ENCODE assay signal across 14 cellular contexts in the genomic region with DNA sequence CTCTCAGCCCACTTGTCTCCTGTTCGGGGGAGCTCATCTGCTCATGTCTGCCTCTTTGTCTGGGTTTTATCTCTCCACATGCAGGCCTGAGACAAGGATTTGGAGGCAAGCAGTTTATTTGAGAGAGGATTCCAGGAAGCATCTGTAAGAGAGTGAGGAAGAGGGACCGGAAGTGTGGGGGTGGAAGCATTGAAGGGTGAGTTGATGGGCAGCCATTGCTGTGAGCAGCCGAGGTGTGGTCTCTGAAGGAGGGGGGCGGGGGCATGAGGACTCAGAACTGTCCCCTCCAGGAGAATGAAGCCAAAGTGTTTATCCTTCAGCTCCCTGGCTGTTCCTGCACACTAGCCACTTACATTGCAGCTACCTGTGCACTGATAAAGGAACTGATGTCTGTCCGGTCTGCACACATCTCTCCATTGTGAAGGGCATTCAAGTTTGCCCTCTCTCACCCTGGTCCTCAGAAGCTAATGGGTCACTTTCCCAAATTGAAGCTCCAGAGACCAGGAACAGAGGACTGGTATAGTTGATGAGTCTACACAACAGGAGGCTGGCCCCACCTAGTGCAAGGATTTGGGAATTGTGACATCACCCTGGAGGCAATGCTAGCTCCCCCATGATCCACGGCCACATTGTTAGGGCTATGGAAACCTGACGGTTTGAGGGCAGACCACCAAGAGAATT.
A peak's percentile ranks its signal among the peaks of the same experiment; 100 is the strongest.
DNase-seq lines count a peak whose midpoint lies in the region; ATAC-seq and TF ChIP-seq lines count a peak whose summit lies in the region.
"Had no signal": no experiment of that assay in that cellular context is flagged by ENCODE, and none has a peak within 500 bp of the region (broad histone marks: within the 10 kb centered on the region; RNA-seq: fewer than 3 reads in every experiment).

No MANE protein-coding gene starts in this region.

- H3F3A ChIP-seq in SK-N-SH (replicated peaks; ENCODE audit: insufficient read depth): no peaks in the 10 kb centered on the region

- no peak overlapping the region for H3K9ac ChIP-seq in SK-N-SH
- H3K9ac ChIP-seq: KMS-11, neural progenitor cell had no signal

- H3K79me2 ChIP-seq in SK-N-SH (ENCODE audit: insufficient read depth): no peaks in the 10 kb centered on the region
- H3K79me2 ChIP-seq in osteoblast (ENCODE audit: insufficient read depth, low read length): no peaks in the 10 kb centered on the region
- H3K79me2 ChIP-seq: hepatocyte had no signal

- WGBS in SK-N-SH (ENCODE audit: low lambda C conversion rate): 30% methylated on average over 6 of the region's 7 CpGs
- WGBS in lower leg skin, 2 donors: 54 to 61% methylated on average over 7 of the region's 7 CpGs

- CTCF ChIA-PET in SK-N-SH (lab: Yijun Ruan, JAX): interaction anchor here (0.6 to 6.4 kb wide), 6 partner anchors 9 to 656 kb away, joined by 3 to 51 read pairs (median 5); no protein-coding TSS in a partner anchor

- H3K36me3 ChIP-seq in SK-N-SH (replicated peaks in 1 of 2; ENCODE audit: control insufficient read depth in 1 of 2, insufficient read depth in 2 of 2, low read length in 1 of 2) (no peaks in the 10 kb centered on the region), osteoblast (ENCODE audit: insufficient read depth, low read length) (no peaks in the 10 kb centered on the region)
- H3K36me3 ChIP-seq: neural progenitor cell had no signal

- TF ChIP-seq RAD21 in SK-N-SH (IDR thresholded peaks at IDR 0.05; ENCODE audit: low read length): no peak

- no peaks in the 10 kb centered on the region for H3K9me2 ChIP-seq in SK-N-SH

- peaks cover 34% of the 10 kb centered on the region; the same call in 1 of the 2 replicates for H3K27me3 ChIP-seq in SK-N-SH (ENCODE audit: insufficient read depth)
- H3K27me3 ChIP-seq in osteoblast (ENCODE audit: insufficient read depth, low read length): no peaks in the 10 kb centered on the region
- H3K27me3 ChIP-seq: hepatocyte had no signal

- TF ChIP-seq CTCF in SK-N-SH (IDR thresholded peaks at IDR 0.05) (no peak), LNCaP clone FGC (IDR thresholded peaks at IDR 0.05; ENCODE audit: control insufficient read depth, extremely low read depth, insufficient read depth) (peak; percentile 46), lower leg skin (IDR thresholded peaks at IDR 0.05) (no peak), osteoblast (IDR thresholded peaks at IDR 0.05; ENCODE audit: extremely low read depth, low read depth, low read length) (no peak)

- no peak for TF ChIP-seq EP300 in SK-N-SH (IDR thresholded peaks at IDR 0.05; ENCODE audit: borderline replicate concordance in 1 of 2, low read depth in 1 of 2, low read length in 1 of 2)

- H4K20me1 ChIP-seq in SK-N-SH (ENCODE audit: insufficient read depth) (no peaks in the 10 kb centered on the region), osteoblast (ENCODE audit: insufficient read depth, low read length) (no peaks in the 10 kb centered on the region)

- H3K4me1 ChIP-seq in SK-N-SH (ENCODE audit: control insufficient read depth in 1 of 2, insufficient read depth in 2 of 2, low read depth in 1 of 2, low read length in 1 of 2) (no peaks in the 10 kb centered on the region), osteoblast (ENCODE audit: insufficient read depth, low read length) (no peaks in the 10 kb centered on the region)
- H3K4me1 ChIP-seq: neural progenitor cell had no signal

- H3K9me3 ChIP-seq in SK-N-SH (no peaks in the 10 kb centered on the region), osteoblast (ENCODE audit: low read depth, low read length) (no peaks in the 10 kb centered on the region)

- ATAC-seq in SK-N-SH treated with all-trans-retinoic acid at 6 μM for 48 hours (no peak), HG02642 (IDR thresholded peaks at IDR 0.05; ENCODE audit: poor library complexity, unreplicated experiment) (no peak)
- ATAC-seq: T-helper 17 cell had no signal

- H2AFZ ChIP-seq in SK-N-SH (ENCODE audit: low read depth) (peak overlapping the region; percentile 36; the same call in 1 of the 2 replicates), osteoblast (ENCODE audit: low read length) (no peak overlapping the region)
- H2AFZ ChIP-seq: hepatocyte, neural progenitor cell had no signal

- POLR2A ChIA-PET in SK-N-SH (lab: Yijun Ruan, JAX): no interaction called here

- H3K27ac ChIP-seq in SK-N-SH (ENCODE audit: low read depth in 2 of 2, low read length in 1 of 2) (no peak overlapping the region), osteoblast (ENCODE audit: low read depth, low read length) (no peak overlapping the region)
- H3K27ac ChIP-seq: hepatocyte, KMS-11, neural progenitor cell had no signal

- no peak for TF ChIP-seq POLR2A in lower leg skin (IDR thresholded peaks at IDR 0.05)

- no peak overlapping the region for H3K4me3 ChIP-seq in SK-N-SH (ENCODE audit: low read depth in 2 of 2, low read length in 1 of 2)
- no peak overlapping the region for H3K4me3 ChIP-seq in LNCaP clone FGC (ENCODE audit: low read depth, low read length)
- H3K4me3 ChIP-seq in lower leg skin (ENCODE audit: low read depth, poor library complexity, severe bottlenecking): no peak overlapping the region
- H3K4me3 ChIP-seq in osteoblast (ENCODE audit: insufficient read depth, low read length): no peak overlapping the region
- H3K4me3 ChIP-seq: hepatocyte, lung, neural progenitor cell had no signal

- DNase-seq in SK-N-SH: no peak
- DNase-seq in LNCaP clone FGC (ENCODE audit: low read depth): no peak
- DNase-seq in SW480 (ENCODE audit: low spot score): peak; percentile 34
- peak; percentile 12 to 70 for DNase-seq in lower leg skin (ENCODE audit: low spot score in 2 of 2)
- DNase-seq in DMS79 treated with DMSO at 0.1 percent for 48 hours (lab: John Stamatoyannopoulos, UW): no peak
- DNase-seq in osteoblast (ENCODE audit: insufficient read length, low spot score, missing footprints): no peak
- DNase-seq: activated gamma-delta T cell, T-helper 17 cell had no signal

- H3K4me2 ChIP-seq in SK-N-SH (no peak overlapping the region), osteoblast (ENCODE audit: insufficient read depth, low read length) (no peak overlapping the region)
- H3K4me2 ChIP-seq: hepatocyte, KMS-11, neural progenitor cell had no signal

- intact Hi-C loops in lower leg skin (cut with DNase I; ENCODE audit: low total_unique reads): loop anchor here (5.0 kb wide), 1 partner anchor 343 kb away; no protein-coding TSS in a partner anchor

TF ChIP-seq in SK-N-SH, 30 proteins besides CTCF, POLR2A, EP300 and RAD21:
- no peak for TF ChIP-seq FOXM1 (IDR thresholded peaks at IDR 0.05; ENCODE audit: low read depth)
- TF ChIP-seq CHD2 (IDR thresholded peaks at IDR 0.05; ENCODE audit: low read length, partially characterized antibody): no peak
- TF ChIP-seq GABPA (IDR thresholded peaks at IDR 0.05; ENCODE audit: low read depth): no peak
- no peak for TF ChIP-seq EZH2phosphoT487 (IDR thresholded peaks at IDR 0.05; ENCODE audit: borderline replicate concordance, low read depth)
- TF ChIP-seq GATA2 (CRISPR knock-in tag; IDR thresholded peaks at IDR 0.05): no peak
- TF ChIP-seq TEAD4 (IDR thresholded peaks at IDR 0.05; ENCODE audit: borderline replicate concordance, insufficient read depth): no peak
- no peak for TF ChIP-seq RFX5 (IDR thresholded peaks at IDR 0.05; ENCODE audit: low read length)
- no peak for TF ChIP-seq USF2 (IDR thresholded peaks at IDR 0.05; ENCODE audit: borderline replicate concordance, low read depth, low read length)

TF ChIP-seq in SK-N-SH treated with all-trans-retinoic acid at 6 μM for 48 hours, 23 proteins besides CTCF, POLR2A, EP300 and RAD21 (continues in another document):
- no peak for TF ChIP-seq ZNF8 (CRISPR knock-in tag; IDR thresholded peaks at IDR 0.05)
- no peak for TF ChIP-seq TOX (CRISPR knock-in tag; IDR thresholded peaks at IDR 0.05; ENCODE audit: borderline replicate concordance)
- TF ChIP-seq PATZ1 (CRISPR knock-in tag; IDR thresholded peaks at IDR 0.05; ENCODE audit: borderline replicate concordance): no peak
- no peak for TF ChIP-seq TCF4 (CRISPR knock-in tag; IDR thresholded peaks at IDR 0.05; ENCODE audit: borderline replicate concordance)
- no peak for TF ChIP-seq ARNTL (CRISPR knock-in tag; IDR thresholded peaks at IDR 0.05; ENCODE audit: borderline replicate concordance, low read depth)
- TF ChIP-seq, protein P1, sequence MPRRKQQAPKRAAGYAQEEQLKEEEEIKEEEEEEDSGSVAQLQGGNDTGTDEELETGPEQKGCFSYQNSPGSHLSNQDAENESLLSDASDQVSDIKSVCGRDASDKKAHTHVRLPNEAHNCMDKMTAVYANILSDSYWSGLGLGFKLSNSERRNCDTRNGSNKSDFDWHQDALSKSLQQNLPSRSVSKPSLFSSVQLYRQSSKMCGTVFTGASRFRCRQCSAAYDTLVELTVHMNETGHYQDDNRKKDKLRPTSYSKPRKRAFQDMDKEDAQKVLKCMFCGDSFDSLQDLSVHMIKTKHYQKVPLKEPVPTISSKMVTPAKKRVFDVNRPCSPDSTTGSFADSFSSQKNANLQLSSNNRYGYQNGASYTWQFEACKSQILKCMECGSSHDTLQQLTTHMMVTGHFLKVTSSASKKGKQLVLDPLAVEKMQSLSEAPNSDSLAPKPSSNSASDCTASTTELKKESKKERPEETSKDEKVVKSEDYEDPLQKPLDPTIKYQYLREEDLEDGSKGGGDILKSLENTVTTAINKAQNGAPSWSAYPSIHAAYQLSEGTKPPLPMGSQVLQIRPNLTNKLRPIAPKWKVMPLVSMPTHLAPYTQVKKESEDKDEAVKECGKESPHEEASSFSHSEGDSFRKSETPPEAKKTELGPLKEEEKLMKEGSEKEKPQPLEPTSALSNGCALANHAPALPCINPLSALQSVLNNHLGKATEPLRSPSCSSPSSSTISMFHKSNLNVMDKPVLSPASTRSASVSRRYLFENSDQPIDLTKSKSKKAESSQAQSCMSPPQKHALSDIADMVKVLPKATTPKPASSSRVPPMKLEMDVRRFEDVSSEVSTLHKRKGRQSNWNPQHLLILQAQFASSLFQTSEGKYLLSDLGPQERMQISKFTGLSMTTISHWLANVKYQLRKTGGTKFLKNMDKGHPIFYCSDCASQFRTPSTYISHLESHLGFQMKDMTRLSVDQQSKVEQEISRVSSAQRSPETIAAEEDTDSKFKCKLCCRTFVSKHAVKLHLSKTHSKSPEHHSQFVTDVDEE (CRISPR knock-in tag; IDR thresholded peaks at IDR 0.05): no peak
- TF ChIP-seq CSDC2 (CRISPR knock-in tag; IDR thresholded peaks at IDR 0.05): no peak

Comparison
In these comparisons a context has a peak if more than half of its experiments do, and no peak if none do; other contexts are left out.
1. DNase-seq: peak in SW480 (single experiment) and lower leg skin (2 of 2); none in SK-N-SH (single experiment), LNCaP clone FGC (single experiment), DMS79 treated with DMSO at 0.1 percent for 48 hours (single experiment) and osteoblast (single experiment).